8 cellular contexts compared by ENCODE assay signal in the genomic region with DNA sequence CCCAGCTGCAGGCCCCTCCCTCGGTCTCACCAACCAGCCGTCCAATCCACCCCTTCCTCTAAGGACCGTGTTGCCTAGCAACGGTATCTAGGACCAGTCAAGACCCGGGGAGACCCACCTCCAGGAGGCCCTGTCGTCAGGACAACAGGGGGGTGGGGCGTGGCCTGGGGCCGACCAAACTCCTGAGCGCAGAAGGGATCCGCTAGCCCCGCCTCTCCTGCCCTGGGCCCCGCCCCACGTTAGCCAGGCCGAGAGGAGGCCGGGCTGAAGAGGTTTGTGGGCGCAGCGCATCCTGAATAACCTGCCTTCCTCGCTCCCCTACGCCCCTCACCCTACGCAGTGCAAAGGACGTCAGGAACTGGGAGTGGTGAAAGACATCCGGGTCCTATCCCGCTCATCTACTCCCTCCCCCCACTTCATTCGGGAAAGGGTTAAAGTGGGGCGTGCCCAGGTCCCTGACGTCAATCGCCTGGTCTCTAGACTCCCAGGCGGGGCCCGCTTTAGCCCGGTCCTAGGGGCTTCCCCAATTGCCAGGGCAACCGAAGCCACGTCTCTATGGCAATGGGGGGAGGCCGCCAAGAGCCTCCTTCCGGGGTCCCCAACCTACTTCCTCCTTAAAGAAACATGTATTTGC. TPM values are rescaled to one million over a fixed set of nuclear protein-coding genes. Genes with fewer than 3 reads are reported as not detected.
A peak's percentile ranks its signal among the peaks of the same experiment; 100 is the strongest.
DNase-seq lines count a peak whose midpoint lies in the region; ATAC-seq and TF ChIP-seq lines count a peak whose summit lies in the region.

No MANE protein-coding gene starts in this region.

- no peaks in the 10 kb centered on the region for H3K27me3 Mint-ChIP-seq in naive thymus-derived CD8-positive, alpha-beta T cell

- peak overlapping the region; percentile 82 to 95 (median 90) for H3K4me3 Mint-ChIP-seq in naive thymus-derived CD8-positive, alpha-beta T cell
- H3K4me3 Mint-ChIP-seq in stimulated activated effector memory CD8-positive, alpha-beta T cell treated with anti-CD3 and anti-CD28 coated beads, Interleukin-12 subunit alpha, Interleukin-12 subunit beta, amount 100 ng/mL, for 72 hours = peak overlapping the region; percentile 89

- peak overlapping the region; percentile 88 to 100 (median 99) for H3K27ac Mint-ChIP-seq in naive thymus-derived CD8-positive, alpha-beta T cell
- peak overlapping the region; percentile 98 for H3K27ac Mint-ChIP-seq in stimulated activated effector memory CD8-positive, alpha-beta T cell treated with anti-CD3 and anti-CD28 coated beads, Interleukin-12 subunit alpha, Interleukin-12 subunit beta, amount 100 ng/mL, for 72 hours

- peak; percentile 57 to 60 for DNase-seq in NCI-H187 (lab: John Stamatoyannopoulos, UW)
- DNase-seq in NCI-H187 treated with DMSO at 0.1 percent for 48 hours (lab: John Stamatoyannopoulos, UW) = no peak
- peak; percentile 94 for DNase-seq in NCI-H69 (lab: John Stamatoyannopoulos, UW)
- DNase-seq in activated T-helper 1 cell treated with Interleukin-2 at 50 U/mL for 16 hours (ENCODE audit: low read depth) = peak; percentile 89
- peak; percentile 80 for DNase-seq in fibroblast of mammary gland (ENCODE audit: low read depth)
- DNase-seq in naive thymus-derived CD8-positive, alpha-beta T cell = peak; percentile 91 to 99 (median 98)
- DNase-seq in stimulated activated effector memory CD8-positive, alpha-beta T cell treated with anti-CD3 and anti-CD28 coated beads, Interleukin-12 subunit alpha, Interleukin-12 subunit beta, amount 100 ng/mL, for 72 hours (ENCODE audit: low spot score in 2 of 2) = peak; percentile 82 to 97

- peak overlapping the region; percentile 54 for H3K4me3 ChIP-seq in fibroblast of mammary gland (ENCODE audit: control insufficient read depth, low read depth, low read length)

- POLR2A ChIA-PET in naive thymus-derived CD8-positive, alpha-beta T cell (lab: Charles Lee) = interaction anchor here (0.7 to 3.6 kb wide), 6 partner anchors 10 to 170 kb away, joined by 3 to 20 read pairs (median 3); partner anchors contain the start of genes PHF23 and SLC16A13

- H3K9me3 Mint-ChIP-seq in naive thymus-derived CD8-positive, alpha-beta T cell = no peaks in the 10 kb centered on the region
- H3K9me3 Mint-ChIP-seq in stimulated activated effector memory CD8-positive, alpha-beta T cell treated with anti-CD3 and anti-CD28 coated beads, Interleukin-12 subunit alpha, Interleukin-12 subunit beta, amount 100 ng/mL, for 72 hours = no peaks in the 10 kb centered on the region

- no peak for TF ChIP-seq CTCF in fibroblast of mammary gland (conservative IDR thresholded peaks at IDR 0.05; ENCODE audit: control insufficient read depth, insufficient read depth, low read depth, low read length)

- peaks cover 0 to 5% (median 0%) of the 10 kb centered on the region in 3 donors for H3K36me3 Mint-ChIP-seq in naive thymus-derived CD8-positive, alpha-beta T cell
- peaks cover 11% of the 10 kb centered on the region for H3K36me3 Mint-ChIP-seq in stimulated activated effector memory CD8-positive, alpha-beta T cell treated with anti-CD3 and anti-CD28 coated beads, Interleukin-12 subunit alpha, Interleukin-12 subunit beta, amount 100 ng/mL, for 72 hours

- peaks cover 24 to 35% (median 33%) of the 10 kb centered on the region in 4 donors for H3K4me1 Mint-ChIP-seq in naive thymus-derived CD8-positive, alpha-beta T cell
- H3K4me1 Mint-ChIP-seq in stimulated activated effector memory CD8-positive, alpha-beta T cell treated with anti-CD3 and anti-CD28 coated beads, Interleukin-12 subunit alpha, Interleukin-12 subunit beta, amount 100 ng/mL, for 72 hours = peaks cover 35% of the 10 kb centered on the region

- ATAC-seq in HG03039 (IDR thresholded peaks at IDR 0.05; ENCODE audit: unreplicated experiment) = peak; percentile 66
- peak; percentile 81 to 83 for ATAC-seq in naive thymus-derived CD8-positive, alpha-beta T cell
- ATAC-seq in stimulated activated effector memory CD8-positive, alpha-beta T cell treated with anti-CD3 and anti-CD28 coated beads, Interleukin-12 subunit alpha, Interleukin-12 subunit beta, amount 100 ng/mL, for 72 hours = peak; percentile 90

RNA-seq across cellular contexts. Expression of gene DLG4, which starts 14.7 kb away (rescaled TPM):
- total RNA-seq in naive thymus-derived CD8-positive, alpha-beta T cell = 10 to 100 TPM in 1 of 2 experiments, 1 to 10 TPM in 1; 8.4 to 10.2 TPM
- polyA plus RNA-seq in naive thymus-derived CD8-positive, alpha-beta T cell = under 1 TPM; 0.24 to 0.62 (median 0.33) TPM

RNA-seq across cellular contexts. Expression of gene ACADVL, which starts 14.8 kb away (rescaled TPM):
- 100 to 1,000 TPM; 402 TPM for total RNA-seq in naive thymus-derived CD8-positive, alpha-beta T cell
- polyA plus RNA-seq in naive thymus-derived CD8-positive, alpha-beta T cell = 10 to 100 TPM; 78.8 to 91.2 (median 85.2) TPM

RNA-seq across cellular contexts. Expression of gene ASGR1, which starts 25.8 kb away (rescaled TPM):
- under 1 TPM; 0.58 to 0.68 TPM for total RNA-seq in naive thymus-derived CD8-positive, alpha-beta T cell
- under 1 TPM in 1 of 3 donors, not detected in 2; 0.23 TPM for polyA plus RNA-seq in naive thymus-derived CD8-positive, alpha-beta T cell

RNA-seq across cellular contexts. Expression of gene DVL2, which starts 29.4 kb away (rescaled TPM):
- 10 to 100 TPM; 80.7 to 81.5 TPM for total RNA-seq in naive thymus-derived CD8-positive, alpha-beta T cell
- polyA plus RNA-seq in naive thymus-derived CD8-positive, alpha-beta T cell = 10 to 100 TPM; 19.3 to 26.5 (median 19.3) TPM

RNA-seq across cellular contexts. Expression of gene PHF23, which starts 34.3 kb away (rescaled TPM):
- total RNA-seq in naive thymus-derived CD8-positive, alpha-beta T cell = 10 to 100 TPM; 49.9 to 53.9 TPM
- 10 to 100 TPM; 18.1 to 35.7 (median 22.2) TPM for polyA plus RNA-seq in naive thymus-derived CD8-positive, alpha-beta T cell
